26 cellular contexts compared by ENCODE assay signal in genomic region chr10:100380400-100380799, GRCh38. TPM values are rescaled to one million over a fixed set of nuclear protein-coding genes. Genes with fewer than 3 reads are reported as not detected.
A peak's percentile ranks its signal among the peaks of the same experiment; 100 is the strongest.
DNase-seq lines count a peak whose midpoint lies in the region; ATAC-seq, FAIRE-seq and TF ChIP-seq lines count a peak whose summit lies in the region.
"Had no signal": no experiment of that assay in that cellular context is flagged by ENCODE, and none has a peak within 500 bp of the region (broad histone marks: within the 10 kb centered on the region; RNA-seq: fewer than 3 reads in every experiment).

No MANE protein-coding gene starts in this region.

- H3K4ac ChIP-seq in mesendoderm (ENCODE audit: low read depth, low read length), result no peak overlapping the region

- no peak overlapping the region for H2BK15ac ChIP-seq in mesendoderm (replicated peaks; ENCODE audit: low read depth)

- CTCF ChIA-PET in HepG2 (lab: Yijun Ruan, JAX; ENCODE audit: low intra/inter-chr PET ratio, low total read pairs), result no interaction called here

- intact Hi-C loops in HepG2 (cut with micrococcal nuclease; ENCODE audit: unreplicated experiment), result no loop called here
- intact Hi-C loops in right lobe of liver (cut with DNase I), result no loop called here
- intact Hi-C loops in lower lobe of right lung (cut with DNase I), result no loop called here
- intact Hi-C loops in upper lobe of right lung (cut with DNase I), result no loop called here

- H4K8ac ChIP-seq in mesendoderm (ENCODE audit: low read depth, low read length), result no peak overlapping the region

- no peak overlapping the region for H2AK5ac ChIP-seq in mesendoderm (ENCODE audit: low read length)

- peaks cover 3% of the 10 kb centered on the region for H3K79me1 ChIP-seq in mesendoderm (ENCODE audit: low read length)

- ATAC-seq in HepG2 (no peak), right lobe of liver (no peak), lower lobe of right lung (peak; percentile 43 to 46), upper lobe of right lung (peak; percentile 58), GM21717 (IDR thresholded peaks at IDR 0.05; ENCODE audit: unreplicated experiment) (no peak)
- ATAC-seq: A549; CD8-positive, alpha-beta T cell had no signal

- no peak overlapping the region for H2AFZ ChIP-seq in HepG2 (ENCODE audit: low read length)

- BruUV-seq in HepG2 (replicated peaks; lab: Mats Ljungman, UMichigan), result no TSS peak

- H3K36me3 ChIP-seq in HepG2 (replicated peaks in 1 of 2; ENCODE audit: control insufficient read depth in 1 of 2, insufficient read depth in 2 of 2, low read length in 2 of 2) (peaks cover 0 to 9% of the 10 kb centered on the region in 2 experiments; a peak in 3 of 5 replicates), right lobe of liver (no peaks in the 10 kb centered on the region), lower lobe of right lung (no peaks in the 10 kb centered on the region), upper lobe of right lung (no peaks in the 10 kb centered on the region), mesendoderm (ENCODE audit: control insufficient read depth, insufficient read depth, low read length) (peaks cover 3% of the 10 kb centered on the region)

- no peak overlapping the region for H3K56ac ChIP-seq in mesendoderm (ENCODE audit: low read length)

- H4K20me1 ChIP-seq in HepG2 (ENCODE audit: insufficient read depth, low read length), result no peaks in the 10 kb centered on the region; the same call in 1 of the 2 replicates

- TF ChIP-seq RAD21 in HepG2 (CRISPR knock-in tag; IDR thresholded peaks at IDR 0.05), result no peak

- no peak overlapping the region for H3K23ac ChIP-seq in mesendoderm (ENCODE audit: low read length)

- no peak overlapping the region for H4K5ac ChIP-seq in mesendoderm (ENCODE audit: low read length)

- H3K9ac ChIP-seq in HepG2 (ENCODE audit: insufficient read depth, low read depth, low read length) (no peak overlapping the region), mesendoderm (ENCODE audit: low read length) (no peak overlapping the region)
- H3K9ac ChIP-seq: BLaER1 treated with 17β-estradiol and CSF1 and Interleukin-3, amounts not matched to agents 10 nM and 100 nM had no signal

- no peak for TF ChIP-seq CTCF in HepG2 (CRISPR knock-in tag; IDR thresholded peaks at IDR 0.05)
- no peak for TF ChIP-seq CTCF in right lobe of liver (IDR thresholded peaks at IDR 0.05)
- no peak for TF ChIP-seq CTCF in lower lobe of right lung (IDR thresholded peaks at IDR 0.05)
- no peak for TF ChIP-seq CTCF in upper lobe of right lung (IDR thresholded peaks at IDR 0.05)

- H2BK5ac ChIP-seq in mesendoderm (ENCODE audit: low read length), result no peak overlapping the region

- H3K27me3 ChIP-seq in HepG2 (ENCODE audit: control insufficient read depth in 1 of 2, insufficient read depth in 2 of 2, low read length in 2 of 2) (no peaks in the 10 kb centered on the region), right lobe of liver (no peaks in the 10 kb centered on the region), lower lobe of right lung (ENCODE audit: low read depth) (no peaks in the 10 kb centered on the region), upper lobe of right lung (no peaks in the 10 kb centered on the region), mesendoderm (ENCODE audit: insufficient read depth, low read length, poor library complexity) (no peaks in the 10 kb centered on the region)

- H3K4me2 ChIP-seq in HepG2 (ENCODE audit: low read depth, low read length), result no peak overlapping the region
- no peak overlapping the region for H3K4me2 ChIP-seq in mesendoderm (ENCODE audit: low read length)
- H3K4me2 ChIP-seq: A549 had no signal

- POLR2A ChIA-PET in HepG2 (lab: Yijun Ruan, JAX), result no interaction called here

- in situ Hi-C loops in HepG2 (cut with HindIII; ENCODE audit: extremely low pct_ligation_motif_present, low pct_unique_long_range_greater_than_20kb), result no loop called here

- peaks cover 3% of the 10 kb centered on the region for H3K79me2 ChIP-seq in HepG2 (ENCODE audit: insufficient read depth, low read length)
- H3K79me2 ChIP-seq in mesendoderm (ENCODE audit: control insufficient read depth, insufficient read depth, low read length), result peaks cover 5% of the 10 kb centered on the region

- no peak for TF ChIP-seq POLR2A in HepG2 (IDR thresholded peaks at IDR 0.05; ENCODE audit: insufficient read depth in 1 of 2, low read depth in 2 of 2, low read length in 2 of 2)
- no peak for TF ChIP-seq POLR2A in right lobe of liver (IDR thresholded peaks at IDR 0.05)
- no peak for TF ChIP-seq POLR2A in GM12891 (IDR thresholded peaks at IDR 0.05; ENCODE audit: low read depth, low read length)

- no peaks in the 10 kb centered on the region for H3K9me3 ChIP-seq in HepG2 (ENCODE audit: low read length)
- H3K9me3 ChIP-seq in right lobe of liver, result no peaks in the 10 kb centered on the region
- no peaks in the 10 kb centered on the region for H3K9me3 ChIP-seq in lower lobe of right lung
- no peaks in the 10 kb centered on the region for H3K9me3 ChIP-seq in upper lobe of right lung
- H3K9me3 ChIP-seq: A549; BLaER1 treated with 17β-estradiol and CSF1 and Interleukin-3, amounts not matched to agents 10 nM and 100 nM; Caco-2 had no signal

- no peak for DNase-seq in HepG2 (ENCODE audit: low spot score)
- DNase-seq in right lobe of liver, result no peak
- peak; percentile 5 for DNase-seq in MV-4-11 (lab: John Stamatoyannopoulos, UW)
- no peak for DNase-seq in lower lobe of right lung
- DNase-seq in upper lobe of right lung, result no peak
- DNase-seq in mesendoderm, result no peak
- DNase-seq in GM12891 (ENCODE audit: insufficient read length, low spot score), result no peak
- DNase-seq: AML-193; Caco-2; Calu3; CD4-positive, alpha-beta T cell; CD8-positive, alpha-beta T cell; DMS79 treated with DMSO at 0.1 percent for 48 hours; GF-D8 had no signal

- H3K4me1 ChIP-seq in HepG2 (ENCODE audit: insufficient read depth, low read length), result peaks cover 12% of the 10 kb centered on the region
- peaks cover 0 to 11% (median 2%) of the 10 kb centered on the region in 4 donors for H3K4me1 ChIP-seq in right lobe of liver
- no peaks in the 10 kb centered on the region for H3K4me1 ChIP-seq in lower lobe of right lung
- H3K4me1 ChIP-seq in upper lobe of right lung, result peaks cover 3% of the 10 kb centered on the region
- H3K4me1 ChIP-seq in mesendoderm (ENCODE audit: control insufficient read depth, low read depth, low read length), result peaks cover 5% of the 10 kb centered on the region

- H3K18ac ChIP-seq in mesendoderm (ENCODE audit: low read length), result no peak overlapping the region

- TF ChIP-seq EP300 in HepG2 (IDR thresholded peaks at IDR 0.05; ENCODE audit: low read depth in 2 of 2, low read length in 2 of 2) (no peak), HepG2 (CRISPR knock-in tag; IDR thresholded peaks at IDR 0.05; ENCODE audit: borderline replicate concordance) (no peak)

- FAIRE-seq in HepG2 (lab: Jason Lieb, UNC), result no peak
- no peak for FAIRE-seq in GM12891 (lab: Jason Lieb, UNC)
- FAIRE-seq: A549, D721Med, G401.6, GM12892, GM18507 had no signal

- no peak overlapping the region for H3K4me3 ChIP-seq in HepG2 (replicated peaks in 1 of 3; ENCODE audit: insufficient read depth in 1 of 3, low read depth in 2 of 3, low read length in 3 of 3)
- H3K4me3 ChIP-seq in right lobe of liver, result no peak overlapping the region
- H3K4me3 ChIP-seq in lower lobe of right lung, result no peak overlapping the region
- H3K4me3 ChIP-seq in upper lobe of right lung, result no peak overlapping the region
- no peak overlapping the region for H3K4me3 ChIP-seq in mesendoderm (ENCODE audit: low read length)
- H3K4me3 ChIP-seq: A549; BLaER1 treated with 17β-estradiol and CSF1 and Interleukin-3, amounts not matched to agents 10 nM and 100 nM had no signal

- H3K27ac ChIP-seq in HepG2 (ENCODE audit: extremely low read length, insufficient read depth, low read length), result no peak overlapping the region
- H3K27ac ChIP-seq in right lobe of liver, result no peak overlapping the region
- no peak overlapping the region for H3K27ac ChIP-seq in lower lobe of right lung
- no peak overlapping the region for H3K27ac ChIP-seq in upper lobe of right lung
- H3K27ac ChIP-seq in mesendoderm (ENCODE audit: low read depth, low read length), result no peak overlapping the region
- H3K27ac ChIP-seq: 22Rv1; A549; BLaER1 treated with 17β-estradiol and CSF1 and Interleukin-3, amounts not matched to agents 10 nM and 100 nM; C4-2B had no signal

- no peak overlapping the region for H2BK120ac ChIP-seq in mesendoderm (ENCODE audit: low read depth, low read length)

- WGBS in HepG2 (ENCODE audit: low lambda C conversion rate), result 98% methylated on average over 3 of the region's 3 CpGs
- WGBS in right lobe of liver (ENCODE audit: insufficient coverage, low coverage, low lambda C conversion rate, missing lambda C conversion rate), result no CpG with 5 or more reads among the region's 3 CpGs
- WGBS in mesendoderm (ENCODE audit: extremely low coverage, insufficient coverage, low lambda C conversion rate), result no CpG with 5 or more reads among the region's 3 CpGs

RNA-seq across cellular contexts. Expression of gene SCD, which starts 33.4 kb away (rescaled TPM):
- total RNA-seq in HepG2 (2016; rRNA removed; fragmentation: Illumina TruSeq; extraction: Trizol) (338 and 492 TPM in 2 replicates), right lobe of liver (100 to 1,000 TPM in 4 of 6 experiments, 10 to 100 TPM in 2; 38.3 to 599 (median 220) TPM), lower lobe of right lung (327 TPM), upper lobe of right lung (276 TPM)
- 31.9 and 37.2 TPM in 2 replicates for total RNA-seq in HepG2 (2016; cell fraction: cytosol; rRNA removed; fragmentation: Illumina TruSeq; extraction: Trizol; ENCODE audit: low read depth)
- total RNA-seq in HepG2 (2016; cell fraction: insoluble cytoplasmic fraction; rRNA removed; fragmentation: Illumina TruSeq; extraction: Trizol), result 303 and 473 TPM in 2 replicates
- 175 and 195 TPM in 2 replicates for total RNA-seq in HepG2 (2016; cell fraction: membrane; rRNA removed; fragmentation: Illumina TruSeq; extraction: Trizol)
- total RNA-seq in HepG2 (2016; cell fraction: nucleus; rRNA removed; fragmentation: Illumina TruSeq; extraction: Trizol), result 532 and 631 TPM in 2 replicates
- polyA plus RNA-seq in HepG2 (2011; rRNA removed), result 512 and 596 TPM in 2 replicates
- 368 and 565 TPM in 2 replicates for polyA plus RNA-seq in HepG2 (2011; cell fraction: cytosol; rRNA removed)
- 147 and 228 TPM in 2 replicates for polyA plus RNA-seq in HepG2 (2011; cell fraction: nucleus; rRNA removed)
- 585 and 769 TPM in 2 replicates for polyA plus RNA-seq in HepG2 (2012)
- polyA plus RNA-seq in HepG2 (2016; cell fraction: cytosol; fragmentation: Illumina TruSeq; extraction: Trizol; ENCODE audit: low read depth), result 36.1 and 38.4 TPM in 2 replicates
- polyA plus RNA-seq in HepG2 (2016; cell fraction: insoluble cytoplasmic fraction; fragmentation: Illumina TruSeq; extraction: Trizol; ENCODE audit: low read depth), result 315 and 357 TPM in 2 replicates
- 107 and 124 TPM in 2 replicates for polyA plus RNA-seq in HepG2 (2016; cell fraction: membrane; fragmentation: Illumina TruSeq; extraction: Trizol; ENCODE audit: low read depth)
- polyA plus RNA-seq in HepG2 (2016; cell fraction: nucleus; fragmentation: Illumina TruSeq; extraction: Trizol; ENCODE audit: insufficient read depth, low read depth), result 708 and 740 TPM in 2 replicates
- polyA minus RNA-seq in HepG2 (2011; rRNA and poly(A)+ RNA removed; ENCODE audit: low replicate concordance), result 748 and 1,007 TPM in 2 replicates
- 527 and 633 TPM in 2 replicates for polyA minus RNA-seq in HepG2 (2011; cell fraction: cytosol; rRNA and poly(A)+ RNA removed)
- 165 and 293 TPM in 2 replicates for polyA minus RNA-seq in HepG2 (2011; cell fraction: nucleus; rRNA and poly(A)+ RNA removed)
- polyA plus RNA-seq in mesendoderm (2013, experiment 1 of 2), result 565 TPM
- polyA plus RNA-seq in mesendoderm (2013, experiment 2 of 2), result 558 TPM
- 51.4 TPM for polyA plus RNA-seq in GM12891 (2012; ENCODE audit: low read depth, missing spikeins)

RNA-seq across cellular contexts. Expression of gene PKD2L1, which starts 50.4 kb away (rescaled TPM):
- total RNA-seq in HepG2 (2016; rRNA removed; fragmentation: Illumina TruSeq; extraction: Trizol) (0.07 and 0.31 TPM in 2 replicates), right lobe of liver (under 1 TPM in 3 of 6 experiments, not detected in 3; 0.12 to 0.26 (median 0.22) TPM), lower lobe of right lung (3.4 TPM), upper lobe of right lung (2.1 TPM)
- total RNA-seq in HepG2 (2016; cell fraction: cytosol; rRNA removed; fragmentation: Illumina TruSeq; extraction: Trizol; ENCODE audit: low read depth), result not detected in 2 replicates
- total RNA-seq in HepG2 (2016; cell fraction: insoluble cytoplasmic fraction; rRNA removed; fragmentation: Illumina TruSeq; extraction: Trizol), result 0.07 and 0.30 TPM in 2 replicates
- not detected in 2 replicates for total RNA-seq in HepG2 (2016; cell fraction: membrane; rRNA removed; fragmentation: Illumina TruSeq; extraction: Trizol)
- not detected in 2 replicates for total RNA-seq in HepG2 (2016; cell fraction: nucleus; rRNA removed; fragmentation: Illumina TruSeq; extraction: Trizol)
- polyA plus RNA-seq in HepG2 (2011; rRNA removed), result 0.15 and 0.27 TPM in 2 replicates
- polyA plus RNA-seq in HepG2 (2011; cell fraction: cytosol; rRNA removed), result 0.15 and 0.21 TPM in 2 replicates
- 0.61 and 0.90 TPM in 2 replicates for polyA plus RNA-seq in HepG2 (2011; cell fraction: nucleus; rRNA removed)
- polyA plus RNA-seq in HepG2 (2012), result 0.16 and 0.55 TPM in 2 replicates
- polyA plus RNA-seq in HepG2 (2016; cell fraction: cytosol; fragmentation: Illumina TruSeq; extraction: Trizol; ENCODE audit: low read depth), result not detected in 2 replicates
- polyA plus RNA-seq in HepG2 (2016; cell fraction: insoluble cytoplasmic fraction; fragmentation: Illumina TruSeq; extraction: Trizol; ENCODE audit: low read depth), result 0.33 TPM in 1 of 2 replicates, not detected in the other
- polyA plus RNA-seq in HepG2 (2016; cell fraction: membrane; fragmentation: Illumina TruSeq; extraction: Trizol; ENCODE audit: low read depth), result not detected in 2 replicates
- polyA plus RNA-seq in HepG2 (2016; cell fraction: nucleus; fragmentation: Illumina TruSeq; extraction: Trizol; ENCODE audit: insufficient read depth, low read depth), result 0.21 TPM in 1 of 2 replicates, not detected in the other
- polyA minus RNA-seq in HepG2 (2011; rRNA and poly(A)+ RNA removed; ENCODE audit: low replicate concordance), result 0.26 and 0.72 TPM in 2 replicates
- not detected in 2 replicates for polyA minus RNA-seq in HepG2 (2011; cell fraction: cytosol; rRNA and poly(A)+ RNA removed)
- not detected in 2 replicates for polyA minus RNA-seq in HepG2 (2011; cell fraction: nucleus; rRNA and poly(A)+ RNA removed)
- polyA plus RNA-seq in mesendoderm (2013, experiment 1 of 2), result 0.04 TPM
- 0.07 TPM for polyA plus RNA-seq in mesendoderm (2013, experiment 2 of 2)
- polyA plus RNA-seq in GM12891 (2012; ENCODE audit: low read depth, missing spikeins), result 0.03 TPM
- total RNA-seq: A172; B cell; Caco-2; Calu3; CD4-positive, alpha-beta T cell had no signal
- polyA plus RNA-seq: BJ had no signal

Comparison
In these comparisons a context has a peak if more than half of its experiments do, and no peak if none do; other contexts are left out.
1. ATAC-seq: peak in lower lobe of right lung (2 of 2) and upper lobe of right lung (single experiment); none in HepG2 (single experiment), right lobe of liver (0 of 4) and GM21717 (single experiment).